Comparison of ENCODE assay signal across 8 cellular contexts in the genomic region with DNA sequence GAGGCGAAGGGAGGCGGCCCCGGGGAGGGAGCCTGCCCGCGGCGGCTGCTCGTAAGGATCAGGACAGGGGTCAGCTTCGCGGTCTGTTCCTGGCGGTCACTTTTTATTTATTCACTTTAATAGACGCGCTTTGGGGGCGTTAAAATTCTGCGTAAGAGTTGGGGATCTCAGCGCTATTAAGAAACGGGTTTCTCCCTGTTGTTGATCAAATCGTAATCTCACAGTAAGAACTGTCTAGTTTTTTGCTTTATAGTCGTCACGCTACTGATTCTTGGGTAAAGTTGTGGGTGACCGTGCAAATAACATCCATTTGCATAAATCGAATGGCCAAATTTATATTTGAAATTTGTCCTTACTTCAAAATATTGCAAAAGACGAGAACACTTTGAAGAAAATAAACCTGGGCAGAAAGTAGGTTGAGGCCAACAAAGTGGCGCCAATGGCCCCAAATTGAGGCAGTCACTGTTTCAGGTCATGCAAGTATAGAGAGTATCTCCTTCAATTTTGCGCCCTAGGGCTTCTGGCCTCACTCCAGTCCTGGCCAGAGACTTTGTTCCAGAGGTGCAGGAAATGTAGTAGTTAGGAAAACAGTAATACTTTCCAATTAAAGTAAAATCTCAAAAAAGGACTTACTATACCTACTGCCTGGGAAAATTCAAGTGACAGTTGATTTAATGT. TPM values are rescaled to one million over a fixed set of nuclear protein-coding genes. Genes with fewer than 3 reads are reported as not detected.
DNase-seq lines count a peak whose midpoint lies in the region; ATAC-seq and TF ChIP-seq lines count a peak whose summit lies in the region.

No MANE protein-coding gene starts in this region.

- peaks cover 48% of the 10 kb centered on the region for H3K79me2 ChIP-seq in fibroblast of lung (ENCODE audit: control insufficient read depth, insufficient read depth, low read length)

- peaks cover 0 to 3% of the 10 kb centered on the region in 2 donors for H3K27me3 Mint-ChIP-seq in T-cell
- peaks cover 4% of the 10 kb centered on the region for H3K27me3 Mint-ChIP-seq in neural crest cell (ENCODE audit: low read depth)

- H2AFZ ChIP-seq in fibroblast of lung (ENCODE audit: low read length), result peak overlapping the region; percentile 81

- ATAC-seq in T-cell (replicated peaks in 1 of 4) (no peak), HG03439 (IDR thresholded peaks at IDR 0.05; ENCODE audit: unreplicated experiment) (no peak)

- no peaks in the 10 kb centered on the region for H4K20me1 ChIP-seq in fibroblast of lung (ENCODE audit: control insufficient read depth, extremely low read depth, insufficient read depth, low read length)

- H3K36me3 Mint-ChIP-seq in T-cell, result peaks cover 15% of the 10 kb centered on the region
- H3K36me3 Mint-ChIP-seq in neural crest cell (ENCODE audit: low read depth), result peaks cover 17% of the 10 kb centered on the region

- peak overlapping the region; percentile 91 to 96 (median 91) for H3K4me3 Mint-ChIP-seq in T-cell
- peak overlapping the region; percentile 91 for H3K4me3 Mint-ChIP-seq in neural crest cell

- CTCF ChIA-PET in T-cell (lab: Charles Lee), result interaction anchor here in 1 of 2 donors (0.6 to 1.8 kb wide), 8 partner anchors 11 to 587 kb away, joined by 3 to 9 read pairs (median 3); a partner anchor contains a TSS

- no peaks in the 10 kb centered on the region for H3K9me3 Mint-ChIP-seq in T-cell
- peaks cover 2% of the 10 kb centered on the region for H3K9me3 Mint-ChIP-seq in neural crest cell

- H3K4me3 ChIP-seq in fibroblast of lung (replicated peaks in 1 of 4; ENCODE audit: control extremely low read depth in 1 of 4, insufficient read depth in 1 of 4, low read depth in 3 of 4, low read length in 4 of 4), result peak overlapping the region; percentile 85 to 97 (median 95)

- POLR2A ChIA-PET in T-cell (lab: Charles Lee), result interaction anchor here (0.5 to 0.7 kb wide), 4 partner anchors 74 to 855 kb away, joined by 3 to 8 read pairs (median 3); no protein-coding TSS in a partner anchor

- no peaks in the 10 kb centered on the region for H3K9me3 ChIP-seq in fibroblast of lung (ENCODE audit: control insufficient read depth, insufficient read depth, low read depth, low read length)

- H3K9ac ChIP-seq in fibroblast of lung (ENCODE audit: insufficient read depth, low read length), result peak overlapping the region; percentile 94

- TF ChIP-seq CTCF in fibroblast of lung (conservative IDR thresholded peaks at IDR 0.05 in 1 of 2, IDR thresholded peaks at IDR 0.05 in 1 of 2; ENCODE audit: low read depth in 1 of 2, low read length in 2 of 2) (no peak), neural crest cell (conservative IDR thresholded peaks at IDR 0.05) (no peak), GM20000 (IDR thresholded peaks at IDR 0.05; ENCODE audit: extremely low read depth, missing control alignments) (no peak)

- peak; percentile 9 for DNase-seq in stimulated activated CD4-positive, alpha-beta T cell treated with anti-CD3 and anti-CD28 coated beads, Interleukin-4, amount 100 ng/mL, for 24 hours
- DNase-seq in stimulated activated CD4-positive, alpha-beta T cell treated with anti-CD3 and anti-CD28 coated beads, Interleukin-4, amount 100 ng/mL, for 4 hours, result no peak
- DNase-seq in T-cell, result no peak
- peak; percentile 25 to 26 for DNase-seq in fibroblast of lung (ENCODE audit: low read depth in 2 of 2)
- DNase-seq in neural crest cell (ENCODE audit: low read depth, low spot score), result no peak
- no peak for DNase-seq in GM20000 (ENCODE audit: low spot score)
- no peak for DNase-seq in NCI-H2227 (lab: John Stamatoyannopoulos, UW; ENCODE audit: unreplicated experiment)

- H3K27ac Mint-ChIP-seq in T-cell (peak overlapping the region; percentile 92 to 94), neural crest cell (ENCODE audit: unreplicated experiment) (peak overlapping the region; percentile 89)

- H3K27me3 ChIP-seq in fibroblast of lung (ENCODE audit: control insufficient read depth, insufficient read depth, low read length), result no peaks in the 10 kb centered on the region

- peak overlapping the region; percentile 88 for H3K27ac ChIP-seq in fibroblast of lung (ENCODE audit: insufficient read depth, low read length)

- H3K36me3 ChIP-seq in fibroblast of lung (ENCODE audit: control insufficient read depth, insufficient read depth, low read length), result no peaks in the 10 kb centered on the region

- peak overlapping the region; percentile 76 for H3K4me2 ChIP-seq in fibroblast of lung (ENCODE audit: extremely low read depth, insufficient read depth, low read length)

- no peaks in the 10 kb centered on the region for H3K4me1 ChIP-seq in fibroblast of lung (ENCODE audit: control insufficient read depth, extremely low read depth, insufficient read depth, low read length)

- peaks cover 55 to 63% (median 58%) of the 10 kb centered on the region in 3 donors for H3K4me1 Mint-ChIP-seq in T-cell
- peaks cover 55% of the 10 kb centered on the region for H3K4me1 Mint-ChIP-seq in neural crest cell

RNA-seq across cellular contexts. Expression of a gene that starts 1.0 kb away (rescaled TPM):
- total RNA-seq in T-cell (10 to 100 TPM in 4 of 5 donors, 1 to 10 TPM in 1; 8.0 to 15.6 (median 12.8) TPM), fibroblast of lung (50.6 and 58.3 TPM in 2 replicates), neural crest cell (27.4 and 34.7 TPM in 2 replicates)
- polyA plus RNA-seq in fibroblast of lung, result 21.1 and 21.5 TPM in 2 replicates
- 19.7 and 20.8 TPM in 2 replicates for polyA plus RNA-seq in fibroblast of lung (2012)
- 5.3 and 6.4 TPM in 2 replicates for polyA minus RNA-seq in fibroblast of lung (ENCODE audit: low replicate concordance)

RNA-seq across cellular contexts. Expression of a gene that starts 40.9 kb away (rescaled TPM):
- under 1 TPM in 2 of 5 donors, not detected in 3; 0.07 to 0.32 TPM for total RNA-seq in T-cell
- total RNA-seq in fibroblast of lung, result 0.77 and 0.83 TPM in 2 replicates
- 0.36 and 0.76 TPM in 2 replicates for polyA plus RNA-seq in fibroblast of lung
- polyA plus RNA-seq in fibroblast of lung (2012), result 0.43 and 0.55 TPM in 2 replicates
- polyA minus RNA-seq in fibroblast of lung (ENCODE audit: low replicate concordance), result not detected in 2 replicates
- total RNA-seq in neural crest cell, result 0.25 and 0.37 TPM in 2 replicates

Comparison
In these comparisons a context has a peak if more than half of its experiments do, and no peak if none do; other contexts are left out.
1. DNase-seq: peak in stimulated activated CD4-positive, alpha-beta T cell treated with anti-CD3 and anti-CD28 coated beads, Interleukin-4, amount 100 ng/mL, for 24 hours (single experiment) and fibroblast of lung (2 of 2); none in stimulated activated CD4-positive, alpha-beta T cell treated with anti-CD3 and anti-CD28 coated beads, Interleukin-4, amount 100 ng/mL, for 4 hours (0 of 2), T-cell (0 of 34), neural crest cell (single experiment), GM20000 (single experiment) and NCI-H2227 (single experiment).